ENCODE assay signal across 22 cellular contexts in genomic region chr16:4354512-4355409, GRCh38. TPM values are rescaled to one million over a fixed set of nuclear protein-coding genes. Genes with fewer than 3 reads are reported as not detected.
A peak's percentile ranks its signal among the peaks of the same experiment; 100 is the strongest.
DNase-seq lines count a peak whose midpoint lies in the region; ATAC-seq and TF ChIP-seq lines count a peak whose summit lies in the region.
"Had no signal": no experiment of that assay in that cellular context is flagged by ENCODE, and none has a peak within 500 bp of the region (broad histone marks: within the 10 kb centered on the region; RNA-seq: fewer than 3 reads in every experiment).

No MANE protein-coding gene starts in this region.

- H3K9me3 Mint-ChIP-seq in activated naive CD4-positive, alpha-beta T cell treated with anti-CD3 and anti-CD28 coated beads, Interleukin-2, amount 10 ng/mL, durations not matched to agents 7 days and 5 days = no peaks in the 10 kb centered on the region
- H3K9me3 Mint-ChIP-seq in WTC11 (no peaks in the 10 kb centered on the region), endothelial cell (ENCODE audit: unreplicated experiment) (no peaks in the 10 kb centered on the region)
- H3K9me3 Mint-ChIP-seq: H9, HFFc6 had no signal

- H3K4me3 Mint-ChIP-seq in activated naive CD4-positive, alpha-beta T cell treated with anti-CD3 and anti-CD28 coated beads, Interleukin-2, amount 10 ng/mL, durations not matched to agents 7 days and 5 days = no peak overlapping the region
- H3K4me3 Mint-ChIP-seq in WTC11 (no peak overlapping the region), endothelial cell (ENCODE audit: unreplicated experiment) (peak overlapping the region; percentile 47)
- H3K4me3 Mint-ChIP-seq: H9, HFFc6 had no signal

- H3K36me3 Mint-ChIP-seq in activated naive CD4-positive, alpha-beta T cell treated with anti-CD3 and anti-CD28 coated beads, Interleukin-2, amount 10 ng/mL, durations not matched to agents 7 days and 5 days = peaks cover 23% of the 10 kb centered on the region
- H3K36me3 Mint-ChIP-seq in WTC11 = peaks cover 2% of the 10 kb centered on the region; the same call in 1 of the 2 replicates
- H3K36me3 Mint-ChIP-seq in endothelial cell (ENCODE audit: low read depth, unreplicated experiment) = peaks cover 7% of the 10 kb centered on the region

- no peak for ATAC-seq in WTC11
- ATAC-seq in right cardiac atrium = no peak

- intact Hi-C loops in right cardiac atrium (cut with DNase I) = no loop called here
- intact Hi-C loops in head of caudate nucleus (cut with DNase I) = no loop called here

- no peak for TF ChIP-seq CTCF in WTC11 (IDR thresholded peaks at IDR 0.05)
- TF ChIP-seq CTCF in endothelial cell (IDR thresholded peaks at IDR 0.05; ENCODE audit: unreplicated experiment) = no peak

- H3K27ac ChIP-seq in right cardiac atrium (ENCODE audit: low read length) = no peak overlapping the region
- H3K27ac ChIP-seq: GM23248, HL-60, SJSA1 had no signal

- no peaks in the 10 kb centered on the region for H3K9me3 ChIP-seq in right cardiac atrium (ENCODE audit: control insufficient read depth, low read length)

- CTCF ChIA-PET in activated naive CD4-positive, alpha-beta T cell treated with anti-CD3 and anti-CD28 coated beads, Interleukin-2, amount 10 ng/mL, durations not matched to agents 7 days and 5 days (lab: Charles Lee) = no interaction called here
- CTCF ChIA-PET in WTC11 (lab: Charles Lee) (interaction anchor here (0.6 to 5.7 kb wide), 7 partner anchors 14 to 92 kb away, joined by 3 to 32 read pairs (median 4); no protein-coding TSS in a partner anchor), HEK293T (lab: Yijun Ruan, JAX) (interaction anchor here (1.6 kb wide), 1 partner anchor 49 kb away, joined by 8 read pairs; no protein-coding TSS in a partner anchor)

- H3K4me1 Mint-ChIP-seq in activated naive CD4-positive, alpha-beta T cell treated with anti-CD3 and anti-CD28 coated beads, Interleukin-2, amount 10 ng/mL, durations not matched to agents 7 days and 5 days = peaks cover 14% of the 10 kb centered on the region
- H3K4me1 Mint-ChIP-seq in WTC11 (peaks cover 11% of the 10 kb centered on the region), endothelial cell (ENCODE audit: unreplicated experiment) (peaks cover 15% of the 10 kb centered on the region)

- no peaks in the 10 kb centered on the region for H3K27me3 ChIP-seq in right cardiac atrium (ENCODE audit: control insufficient read depth, insufficient read depth)
- H3K27me3 ChIP-seq: SJSA1 had no signal

- H3K27ac Mint-ChIP-seq in activated naive CD4-positive, alpha-beta T cell treated with anti-CD3 and anti-CD28 coated beads, Interleukin-2, amount 10 ng/mL, durations not matched to agents 7 days and 5 days = peak overlapping the region; percentile 58
- H3K27ac Mint-ChIP-seq in WTC11 (0 out of 2 replicates have a peak overlapping the region, but pooled peaks have one; percentile 45), endothelial cell (ENCODE audit: unreplicated experiment) (peak overlapping the region; percentile 88)

- no peak for DNase-seq in activated naive CD4-positive, alpha-beta T cell treated with anti-CD3 and anti-CD28 coated beads, Interleukin-2, amount 10 ng/mL, durations not matched to agents 7 days and 5 days
- DNase-seq in activated naive CD4-positive, alpha-beta T cell (lab: John Stamatoyannopoulos, UW) = no peak
- DNase-seq in WTC11 (ENCODE audit: low spot score) = no peak
- no peak for DNase-seq in endothelial cell (ENCODE audit: low spot score)
- no peak for DNase-seq in HEK293T (ENCODE audit: extremely low spot score)
- no peak for DNase-seq in right cardiac atrium
- DNase-seq in head of caudate nucleus = no peak
- DNase-seq: CD4-positive, CD25-positive, alpha-beta regulatory T cell; GM23248; H9; HFFc6; Karpas-422; NCI-H1092; NCI-H1417 treated with DMSO at 0.1 percent for 48 hours; NCI-H1694 treated with DMSO at 0.1 percent for 48 hours; NCI-H2081; NCI-H2227 treated with DMSO at 0.1 percent for 48 hours; NCI-H526 treated with DMSO at 0.1 percent for 48 hours; Right ventricle myocardium superior; RPMI8226 had no signal

- POLR2A ChIA-PET in WTC11 (lab: Charles Lee) (no interaction called here), HEK293T (lab: Yijun Ruan, JAX) (no interaction called here)

- no peaks in the 10 kb centered on the region for H3K4me1 ChIP-seq in right cardiac atrium (ENCODE audit: control insufficient read depth, insufficient read depth, low read length)

- H3K4me3 ChIP-seq in right cardiac atrium (ENCODE audit: low read length) = no peak overlapping the region
- H3K4me3 ChIP-seq: GM23248, SJSA1 had no signal

- 93% methylated on average over 20 of the region's 20 CpGs for WGBS in right cardiac atrium

- H3K27me3 Mint-ChIP-seq in activated naive CD4-positive, alpha-beta T cell treated with anti-CD3 and anti-CD28 coated beads, Interleukin-2, amount 10 ng/mL, durations not matched to agents 7 days and 5 days = peaks cover 5% of the 10 kb centered on the region
- H3K27me3 Mint-ChIP-seq in WTC11 (ENCODE audit: low read depth) = 0 out of 2 replicates have a peak, but pooled peaks cover 3% of the 10 kb centered on the region
- peaks cover 9% of the 10 kb centered on the region for H3K27me3 Mint-ChIP-seq in endothelial cell (ENCODE audit: unreplicated experiment)
- H3K27me3 Mint-ChIP-seq: CD4-positive, CD25-positive, alpha-beta regulatory T cell had no signal

TF ChIP-seq in WTC11, 78 proteins besides CTCF, POLR2A, EP300 and RAD21 (continues in another document):
- no peak for TF ChIP-seq ZSCAN18 (CRISPR knock-in tag; IDR thresholded peaks at IDR 0.05)
- TF ChIP-seq SMAD3 (CRISPR knock-in tag; IDR thresholded peaks at IDR 0.05; ENCODE audit: borderline replicate concordance) = no peak
- TF ChIP-seq ZNF423 (CRISPR knock-in tag; IDR thresholded peaks at IDR 0.05) = no peak
- no peak for TF ChIP-seq FOXJ3 (CRISPR knock-in tag; IDR thresholded peaks at IDR 0.05; ENCODE audit: borderline replicate concordance)
- no peak for TF ChIP-seq CREB1 (CRISPR knock-in tag; IDR thresholded peaks at IDR 0.05)
- TF ChIP-seq JAZF1 (CRISPR knock-in tag; IDR thresholded peaks at IDR 0.05) = no peak
- no peak for TF ChIP-seq CBFB (CRISPR knock-in tag; IDR thresholded peaks at IDR 0.05; ENCODE audit: low read depth)

TF ChIP-seq in HEK293T, 16 proteins besides CTCF, POLR2A, EP300 and RAD21:
- TF ChIP-seq NFRKB (IDR thresholded peaks at IDR 0.05) = no peak
- TF ChIP-seq PKNOX1 (IDR thresholded peaks at IDR 0.05) = no peak
- no peak for TF ChIP-seq FOXA1 (IDR thresholded peaks at IDR 0.05)
- TF ChIP-seq ARNT (IDR thresholded peaks at IDR 0.05) = no peak
- TF ChIP-seq LEF1 (IDR thresholded peaks at IDR 0.05; ENCODE audit: borderline replicate concordance) = no peak
- no peak for TF ChIP-seq FOXM1 (IDR thresholded peaks at IDR 0.05; ENCODE audit: borderline replicate concordance)
- TF ChIP-seq BHLHE40 (IDR thresholded peaks at IDR 0.05; ENCODE audit: borderline replicate concordance) = no peak
- TF ChIP-seq HDGF (IDR thresholded peaks at IDR 0.05; ENCODE audit: borderline replicate concordance) = no peak
- no peak for TF ChIP-seq SP1 (IDR thresholded peaks at IDR 0.05)
- no peak for TF ChIP-seq CTBP1 (IDR thresholded peaks at IDR 0.05; ENCODE audit: borderline replicate concordance)
- TF ChIP-seq FOXK2 (IDR thresholded peaks at IDR 0.05) = no peak
- no peak for TF ChIP-seq L3MBTL2 (conservative IDR thresholded peaks at IDR 0.05)
- TF ChIP-seq TARDBP (IDR thresholded peaks at IDR 0.05) = no peak
- TF ChIP-seq ELF4 (IDR thresholded peaks at IDR 0.05) = no peak
- TF ChIP-seq SUZ12 (IDR thresholded peaks at IDR 0.05) = no peak
- TF ChIP-seq ZNF384 (IDR thresholded peaks at IDR 0.05) = no peak

RNA-seq across cellular contexts. Expression of gene PAM16, which starts 3.6 kb away (rescaled TPM):
- total RNA-seq in WTC11 (2021) (87.2 to 93.7 TPM (median 88.9 TPM) in 3 replicates), endothelial cell (ENCODE audit: unreplicated experiment) (29.5 TPM), right cardiac atrium (10 to 100 TPM; 57.6 to 61.9 (median 59.7) TPM)
- polyA plus RNA-seq in right cardiac atrium = 131 TPM

RNA-seq across cellular contexts. Expression of gene VASN, which starts 16.9 kb away (rescaled TPM):
- total RNA-seq in WTC11 (2021) (8.0 to 9.1 TPM (median 8.3 TPM) in 3 replicates), endothelial cell (ENCODE audit: unreplicated experiment) (0.67 TPM), right cardiac atrium (10 to 100 TPM; 11.4 to 21.3 (median 13.6) TPM)
- 10.7 TPM for polyA plus RNA-seq in right cardiac atrium

RNA-seq across cellular contexts. Expression of gene GLIS2, which starts 38.9 kb away (rescaled TPM):
- 19.5 to 23.0 TPM (median 20.1 TPM) in 3 replicates for total RNA-seq in WTC11 (2021)
- total RNA-seq in endothelial cell (ENCODE audit: unreplicated experiment) = 1.6 TPM
- 10 to 100 TPM; 20.0 to 34.6 (median 33.1) TPM for total RNA-seq in right cardiac atrium
- 15.2 TPM for polyA plus RNA-seq in right cardiac atrium
- total RNA-seq: CD4-positive, CD25-positive, alpha-beta regulatory T cell had no signal
